In the genomic region with DNA sequence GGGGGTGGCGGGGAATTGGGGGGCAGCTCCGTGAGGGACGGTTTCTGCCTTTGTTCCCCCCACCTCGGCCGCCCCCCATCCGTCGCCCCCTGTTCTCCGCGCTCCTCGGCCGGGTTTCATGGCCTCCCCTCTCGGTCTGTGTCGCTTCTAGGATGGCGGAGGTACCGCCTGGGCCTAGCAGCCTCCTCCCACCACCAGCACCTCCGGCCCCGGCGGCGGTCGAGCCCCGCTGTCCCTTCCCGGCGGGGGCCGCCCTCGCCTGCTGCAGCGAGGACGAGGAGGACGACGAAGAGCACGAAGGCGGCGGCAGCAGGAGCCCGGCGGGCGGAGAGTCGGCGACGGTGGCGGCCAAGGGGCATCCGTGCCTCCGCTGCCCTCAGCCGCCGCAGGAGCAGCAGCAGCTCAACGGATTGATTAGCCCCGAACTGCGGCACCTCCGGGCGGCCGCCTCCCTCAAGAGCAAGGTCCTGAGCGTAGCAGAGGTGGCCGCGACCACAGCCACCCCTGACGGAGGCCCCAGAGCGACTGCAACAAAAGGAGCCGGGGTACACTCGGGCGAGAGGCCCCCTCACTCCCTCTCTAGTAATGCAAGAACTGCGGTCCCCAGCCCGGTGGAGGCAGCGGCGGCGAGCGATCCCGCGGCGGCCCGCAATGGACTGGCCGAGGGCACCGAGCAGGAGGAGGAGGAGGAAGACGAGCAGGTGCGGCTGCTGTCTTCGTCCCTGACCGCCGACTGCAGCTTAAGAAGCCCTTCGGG, we compare ENCODE assay signal across 1 cellular context.
A peak's percentile ranks its signal among the peaks of the same experiment; 100 is the strongest.
TF ChIP-seq lines count a peak whose summit lies in the region.

No MANE protein-coding gene starts in this region.

TF ChIP-seq in HepG2, 621 proteins besides CTCF, POLR2A, EP300 and RAD21 (continued from another document and continues in another):
- TF ChIP-seq, protein P1, sequence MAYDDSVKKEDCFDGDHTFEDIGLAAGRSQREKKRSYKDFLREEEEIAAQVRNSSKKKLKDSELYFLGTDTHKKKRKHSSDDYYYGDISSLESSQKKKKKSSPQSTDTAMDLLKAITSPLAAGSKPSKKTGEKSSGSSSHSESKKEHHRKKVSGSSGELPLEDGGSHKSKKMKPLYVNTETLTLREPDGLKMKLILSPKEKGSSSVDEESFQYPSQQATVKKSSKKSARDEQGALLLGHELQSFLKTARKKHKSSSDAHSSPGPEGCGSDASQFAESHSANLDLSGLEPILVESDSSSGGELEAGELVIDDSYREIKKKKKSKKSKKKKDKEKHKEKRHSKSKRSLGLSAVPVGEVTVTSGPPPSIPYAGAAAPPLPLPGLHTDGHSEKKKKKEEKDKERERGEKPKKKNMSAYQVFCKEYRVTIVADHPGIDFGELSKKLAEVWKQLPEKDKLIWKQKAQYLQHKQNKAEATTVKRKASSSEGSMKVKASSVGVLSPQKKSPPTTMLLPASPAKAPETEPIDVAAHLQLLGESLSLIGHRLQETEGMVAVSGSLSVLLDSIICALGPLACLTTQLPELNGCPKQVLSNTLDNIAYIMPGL (CRISPR knock-in tag; IDR thresholded peaks at IDR 0.05; ENCODE audit: borderline replicate concordance in 1 of 2, low read depth in 1 of 2), result peak; percentile 22 to 65; a peak in 1 of 4 replicates
- TF ChIP-seq, protein P2, sequence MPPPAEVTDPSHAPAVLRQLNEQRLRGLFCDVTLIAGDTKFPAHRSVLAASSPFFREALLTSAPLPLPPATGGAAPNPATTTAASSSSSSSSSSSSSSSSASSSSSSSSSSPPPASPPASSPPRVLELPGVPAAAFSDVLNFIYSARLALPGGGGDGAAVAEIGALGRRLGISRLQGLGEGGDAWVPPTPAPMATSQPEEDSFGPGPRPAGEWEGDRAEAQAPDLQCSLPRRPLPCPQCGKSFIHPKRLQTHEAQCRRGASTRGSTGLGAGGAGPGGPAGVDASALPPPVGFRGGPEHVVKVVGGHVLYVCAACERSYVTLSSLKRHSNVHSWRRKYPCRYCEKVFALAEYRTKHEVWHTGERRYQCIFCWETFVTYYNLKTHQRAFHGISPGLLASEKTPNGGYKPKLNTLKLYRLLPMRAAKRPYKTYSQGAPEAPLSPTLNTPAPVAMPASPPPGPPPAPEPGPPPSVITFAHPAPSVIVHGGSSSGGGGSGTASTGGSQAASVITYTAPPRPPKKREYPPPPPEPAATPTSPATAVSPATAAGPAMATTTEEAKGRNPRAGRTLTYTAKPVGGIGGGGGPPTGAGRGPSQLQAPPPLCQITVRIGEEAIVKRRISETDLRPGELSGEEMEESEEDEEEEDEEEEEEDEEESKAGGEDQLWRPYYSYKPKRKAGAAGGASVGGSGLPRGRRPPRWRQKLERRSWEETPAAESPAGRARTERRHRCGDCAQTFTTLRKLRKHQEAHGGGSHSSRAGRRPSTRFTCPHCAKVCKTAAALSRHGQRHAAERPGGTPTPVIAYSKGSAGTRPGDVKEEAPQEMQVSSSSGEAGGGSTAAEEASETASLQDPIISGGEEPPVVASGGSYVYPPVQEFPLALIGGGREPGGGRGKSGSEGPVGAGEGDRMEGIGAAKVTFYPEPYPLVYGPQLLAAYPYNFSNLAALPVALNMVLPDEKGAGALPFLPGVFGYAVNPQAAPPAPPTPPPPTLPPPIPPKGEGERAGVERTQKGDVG (CRISPR knock-in tag; IDR thresholded peaks at IDR 0.05; ENCODE audit: borderline replicate concordance), result no peak
- TF ChIP-seq ZZZ3 (CRISPR knock-in tag; IDR thresholded peaks at IDR 0.05; ENCODE audit: borderline replicate concordance) (peak; percentile 6; the same call in 1 of the 2 replicates), ZNF292 (CRISPR knock-in tag; IDR thresholded peaks at IDR 0.05; ENCODE audit: borderline replicate concordance, low read depth) (0 out of 2 replicates have a peak, but pooled peaks have one; percentile 35), ZNF253 (CRISPR knock-in tag; IDR thresholded peaks at IDR 0.05; ENCODE audit: borderline replicate concordance) (0 out of 2 replicates have a peak, but pooled peaks have one; percentile 29), ZFX (CRISPR knock-in tag; IDR thresholded peaks at IDR 0.05; ENCODE audit: low read depth) (peak; percentile 85), REL (CRISPR knock-in tag; conservative IDR thresholded peaks at IDR 0.05) (no peak), PLRG1 (conservative IDR thresholded peaks at IDR 0.05) (no peak), NONO (IDR thresholded peaks at IDR 0.05) (no peak), NONO (CRISPR knock-in tag; conservative IDR thresholded peaks at IDR 0.05) (peak; percentile 16; the same call in 1 of the 2 replicates), TCF12 (IDR thresholded peaks at IDR 0.05) (no peak), TCF12 (CRISPR knock-in tag; IDR thresholded peaks at IDR 0.05) (0 out of 2 replicates have a peak, but pooled peaks have one; percentile 5), XBP1 (CRISPR knock-in tag; IDR thresholded peaks at IDR 0.05) (no peak), NCOA2 (CRISPR knock-in tag; IDR thresholded peaks at IDR 0.05) (no peak), SMYD3 (CRISPR knock-in tag; IDR thresholded peaks at IDR 0.05) (no peak), KDM3A (CRISPR knock-in tag; IDR thresholded peaks at IDR 0.05; ENCODE audit: low read depth) (0 out of 2 replicates have a peak, but pooled peaks have one; percentile 18), ZNF432 (CRISPR knock-in tag; IDR thresholded peaks at IDR 0.05; ENCODE audit: borderline replicate concordance) (no peak), JUNB (CRISPR knock-in tag; IDR thresholded peaks at IDR 0.05; ENCODE audit: borderline replicate concordance) (no peak), ZNF557 (CRISPR knock-in tag; IDR thresholded peaks at IDR 0.05) (no peak), ZNF558 (CRISPR knock-in tag; IDR thresholded peaks at IDR 0.05; ENCODE audit: borderline replicate concordance) (peak; percentile 23; the same call in 1 of the 2 replicates), ZNF143 (CRISPR knock-in tag; IDR thresholded peaks at IDR 0.05) (no peak), AGO2 (optimal IDR thresholded peaks at IDR 0.05; ENCODE audit: low read depth, low read length) (peak; percentile 74), PAX8 (CRISPR knock-in tag; IDR thresholded peaks at IDR 0.05; ENCODE audit: borderline replicate concordance) (no peak), PHF8 (CRISPR knock-in tag; IDR thresholded peaks at IDR 0.05) (peak; percentile 61; the same call in 1 of the 2 replicates), HMGA1 (CRISPR knock-in tag; conservative IDR thresholded peaks at IDR 0.05) (no peak), ZNF746 (CRISPR knock-in tag; IDR thresholded peaks at IDR 0.05) (no peak), HDAC2 (CRISPR knock-in tag; IDR thresholded peaks at IDR 0.05) (0 out of 2 replicates have a peak, but pooled peaks have one; percentile 5), KDM2A (CRISPR knock-in tag; IDR thresholded peaks at IDR 0.05; ENCODE audit: borderline replicate concordance, low read depth) (peak; percentile 61; the same call in 1 of the 2 replicates), ZNF20 (CRISPR knock-in tag; IDR thresholded peaks at IDR 0.05) (no peak), DMAP1 (CRISPR knock-in tag; IDR thresholded peaks at IDR 0.05) (no peak), ZNF333 (CRISPR knock-in tag; IDR thresholded peaks at IDR 0.05; ENCODE audit: borderline replicate concordance) (0 out of 2 replicates have a peak, but pooled peaks have one; percentile 8), NCOA1 (CRISPR knock-in tag; IDR thresholded peaks at IDR 0.05) (no peak)
- TF ChIP-seq, protein P3, sequence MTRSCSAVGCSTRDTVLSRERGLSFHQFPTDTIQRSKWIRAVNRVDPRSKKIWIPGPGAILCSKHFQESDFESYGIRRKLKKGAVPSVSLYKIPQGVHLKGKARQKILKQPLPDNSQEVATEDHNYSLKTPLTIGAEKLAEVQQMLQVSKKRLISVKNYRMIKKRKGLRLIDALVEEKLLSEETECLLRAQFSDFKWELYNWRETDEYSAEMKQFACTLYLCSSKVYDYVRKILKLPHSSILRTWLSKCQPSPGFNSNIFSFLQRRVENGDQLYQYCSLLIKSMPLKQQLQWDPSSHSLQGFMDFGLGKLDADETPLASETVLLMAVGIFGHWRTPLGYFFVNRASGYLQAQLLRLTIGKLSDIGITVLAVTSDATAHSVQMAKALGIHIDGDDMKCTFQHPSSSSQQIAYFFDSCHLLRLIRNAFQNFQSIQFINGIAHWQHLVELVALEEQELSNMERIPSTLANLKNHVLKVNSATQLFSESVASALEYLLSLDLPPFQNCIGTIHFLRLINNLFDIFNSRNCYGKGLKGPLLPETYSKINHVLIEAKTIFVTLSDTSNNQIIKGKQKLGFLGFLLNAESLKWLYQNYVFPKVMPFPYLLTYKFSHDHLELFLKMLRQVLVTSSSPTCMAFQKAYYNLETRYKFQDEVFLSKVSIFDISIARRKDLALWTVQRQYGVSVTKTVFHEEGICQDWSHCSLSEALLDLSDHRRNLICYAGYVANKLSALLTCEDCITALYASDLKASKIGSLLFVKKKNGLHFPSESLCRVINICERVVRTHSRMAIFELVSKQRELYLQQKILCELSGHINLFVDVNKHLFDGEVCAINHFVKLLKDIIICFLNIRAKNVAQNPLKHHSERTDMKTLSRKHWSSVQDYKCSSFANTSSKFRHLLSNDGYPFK (CRISPR knock-in tag; IDR thresholded peaks at IDR 0.05; ENCODE audit: borderline replicate concordance), result no peak
- TF ChIP-seq, protein P4, sequence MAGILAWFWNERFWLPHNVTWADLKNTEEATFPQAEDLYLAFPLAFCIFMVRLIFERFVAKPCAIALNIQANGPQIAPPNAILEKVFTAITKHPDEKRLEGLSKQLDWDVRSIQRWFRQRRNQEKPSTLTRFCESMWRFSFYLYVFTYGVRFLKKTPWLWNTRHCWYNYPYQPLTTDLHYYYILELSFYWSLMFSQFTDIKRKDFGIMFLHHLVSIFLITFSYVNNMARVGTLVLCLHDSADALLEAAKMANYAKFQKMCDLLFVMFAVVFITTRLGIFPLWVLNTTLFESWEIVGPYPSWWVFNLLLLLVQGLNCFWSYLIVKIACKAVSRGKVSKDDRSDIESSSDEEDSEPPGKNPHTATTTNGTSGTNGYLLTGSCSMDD (CRISPR knock-in tag; IDR thresholded peaks at IDR 0.05), result no peak
- TF ChIP-seq, protein P5, sequence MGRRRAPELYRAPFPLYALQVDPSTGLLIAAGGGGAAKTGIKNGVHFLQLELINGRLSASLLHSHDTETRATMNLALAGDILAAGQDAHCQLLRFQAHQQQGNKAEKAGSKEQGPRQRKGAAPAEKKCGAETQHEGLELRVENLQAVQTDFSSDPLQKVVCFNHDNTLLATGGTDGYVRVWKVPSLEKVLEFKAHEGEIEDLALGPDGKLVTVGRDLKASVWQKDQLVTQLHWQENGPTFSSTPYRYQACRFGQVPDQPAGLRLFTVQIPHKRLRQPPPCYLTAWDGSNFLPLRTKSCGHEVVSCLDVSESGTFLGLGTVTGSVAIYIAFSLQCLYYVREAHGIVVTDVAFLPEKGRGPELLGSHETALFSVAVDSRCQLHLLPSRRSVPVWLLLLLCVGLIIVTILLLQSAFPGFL (CRISPR knock-in tag; IDR thresholded peaks at IDR 0.05), result no peak
- TF ChIP-seq, protein P6, sequence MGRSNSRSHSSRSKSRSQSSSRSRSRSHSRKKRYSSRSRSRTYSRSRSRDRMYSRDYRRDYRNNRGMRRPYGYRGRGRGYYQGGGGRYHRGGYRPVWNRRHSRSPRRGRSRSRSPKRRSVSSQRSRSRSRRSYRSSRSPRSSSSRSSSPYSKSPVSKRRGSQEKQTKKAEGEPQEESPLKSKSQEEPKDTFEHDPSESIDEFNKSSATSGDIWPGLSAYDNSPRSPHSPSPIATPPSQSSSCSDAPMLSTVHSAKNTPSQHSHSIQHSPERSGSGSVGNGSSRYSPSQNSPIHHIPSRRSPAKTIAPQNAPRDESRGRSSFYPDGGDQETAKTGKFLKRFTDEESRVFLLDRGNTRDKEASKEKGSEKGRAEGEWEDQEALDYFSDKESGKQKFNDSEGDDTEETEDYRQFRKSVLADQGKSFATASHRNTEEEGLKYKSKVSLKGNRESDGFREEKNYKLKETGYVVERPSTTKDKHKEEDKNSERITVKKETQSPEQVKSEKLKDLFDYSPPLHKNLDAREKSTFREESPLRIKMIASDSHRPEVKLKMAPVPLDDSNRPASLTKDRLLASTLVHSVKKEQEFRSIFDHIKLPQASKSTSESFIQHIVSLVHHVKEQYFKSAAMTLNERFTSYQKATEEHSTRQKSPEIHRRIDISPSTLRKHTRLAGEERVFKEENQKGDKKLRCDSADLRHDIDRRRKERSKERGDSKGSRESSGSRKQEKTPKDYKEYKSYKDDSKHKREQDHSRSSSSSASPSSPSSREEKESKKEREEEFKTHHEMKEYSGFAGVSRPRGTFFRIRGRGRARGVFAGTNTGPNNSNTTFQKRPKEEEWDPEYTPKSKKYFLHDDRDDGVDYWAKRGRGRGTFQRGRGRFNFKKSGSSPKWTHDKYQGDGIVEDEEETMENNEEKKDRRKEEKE (IDR thresholded peaks at IDR 0.05), result no peak
- TF ChIP-seq, protein P7, sequence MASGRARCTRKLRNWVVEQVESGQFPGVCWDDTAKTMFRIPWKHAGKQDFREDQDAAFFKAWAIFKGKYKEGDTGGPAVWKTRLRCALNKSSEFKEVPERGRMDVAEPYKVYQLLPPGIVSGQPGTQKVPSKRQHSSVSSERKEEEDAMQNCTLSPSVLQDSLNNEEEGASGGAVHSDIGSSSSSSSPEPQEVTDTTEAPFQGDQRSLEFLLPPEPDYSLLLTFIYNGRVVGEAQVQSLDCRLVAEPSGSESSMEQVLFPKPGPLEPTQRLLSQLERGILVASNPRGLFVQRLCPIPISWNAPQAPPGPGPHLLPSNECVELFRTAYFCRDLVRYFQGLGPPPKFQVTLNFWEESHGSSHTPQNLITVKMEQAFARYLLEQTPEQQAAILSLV (CRISPR knock-in tag; IDR thresholded peaks at IDR 0.05; ENCODE audit: borderline replicate concordance), result no peak
- TF ChIP-seq, protein P8, sequence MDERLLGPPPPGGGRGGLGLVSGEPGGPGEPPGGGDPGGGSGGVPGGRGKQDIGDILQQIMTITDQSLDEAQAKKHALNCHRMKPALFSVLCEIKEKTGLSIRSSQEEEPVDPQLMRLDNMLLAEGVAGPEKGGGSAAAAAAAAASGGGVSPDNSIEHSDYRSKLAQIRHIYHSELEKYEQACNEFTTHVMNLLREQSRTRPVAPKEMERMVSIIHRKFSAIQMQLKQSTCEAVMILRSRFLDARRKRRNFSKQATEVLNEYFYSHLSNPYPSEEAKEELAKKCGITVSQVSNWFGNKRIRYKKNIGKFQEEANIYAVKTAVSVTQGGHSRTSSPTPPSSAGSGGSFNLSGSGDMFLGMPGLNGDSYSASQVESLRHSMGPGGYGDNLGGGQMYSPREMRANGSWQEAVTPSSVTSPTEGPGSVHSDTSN (CRISPR knock-in tag; IDR thresholded peaks at IDR 0.05), result no peak
- TF ChIP-seq, protein P9, sequence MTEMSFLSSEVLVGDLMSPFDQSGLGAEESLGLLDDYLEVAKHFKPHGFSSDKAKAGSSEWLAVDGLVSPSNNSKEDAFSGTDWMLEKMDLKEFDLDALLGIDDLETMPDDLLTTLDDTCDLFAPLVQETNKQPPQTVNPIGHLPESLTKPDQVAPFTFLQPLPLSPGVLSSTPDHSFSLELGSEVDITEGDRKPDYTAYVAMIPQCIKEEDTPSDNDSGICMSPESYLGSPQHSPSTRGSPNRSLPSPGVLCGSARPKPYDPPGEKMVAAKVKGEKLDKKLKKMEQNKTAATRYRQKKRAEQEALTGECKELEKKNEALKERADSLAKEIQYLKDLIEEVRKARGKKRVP (CRISPR knock-in tag; IDR thresholded peaks at IDR 0.05), result no peak
